9 cellular contexts compared by ENCODE assay signal in genomic region chr3:115658032-115658336, GRCh38. TPM values are rescaled to one million over a fixed set of nuclear protein-coding genes. Genes with fewer than 3 reads are reported as not detected.
DNase-seq lines count a peak whose midpoint lies in the region; ATAC-seq and TF ChIP-seq lines count a peak whose summit lies in the region.
"Had no signal": no experiment of that assay in that cellular context is flagged by ENCODE, and none has a peak within 500 bp of the region (broad histone marks: within the 10 kb centered on the region; RNA-seq: fewer than 3 reads in every experiment).

No MANE protein-coding gene starts in this region.

- H3K9me3 ChIP-seq in left ventricle myocardium inferior (replicated peaks) (no peaks in the 10 kb centered on the region), vagina (no peaks in the 10 kb centered on the region)

- no peaks in the 10 kb centered on the region for H3K36me3 ChIP-seq in left ventricle myocardium inferior
- no peaks in the 10 kb centered on the region for H3K36me3 ChIP-seq in brain microvascular endothelial cell (replicated peaks)
- no peaks in the 10 kb centered on the region for H3K36me3 ChIP-seq in mesendoderm (ENCODE audit: control insufficient read depth, insufficient read depth, low read length)
- no peaks in the 10 kb centered on the region for H3K36me3 ChIP-seq in vagina

- no peak for TF ChIP-seq POLR2A in vagina (IDR thresholded peaks at IDR 0.05)

- H3K27me3 ChIP-seq in left ventricle myocardium inferior (ENCODE audit: low read depth) (no peaks in the 10 kb centered on the region), brain microvascular endothelial cell (replicated peaks) (no peaks in the 10 kb centered on the region), mesendoderm (ENCODE audit: insufficient read depth, low read length, poor library complexity) (no peaks in the 10 kb centered on the region), vagina (no peaks in the 10 kb centered on the region)

- H3K4me2 ChIP-seq in mesendoderm (ENCODE audit: low read length): peak overlapping the region; percentile 72

- peak overlapping the region; percentile 64 for H2BK5ac ChIP-seq in mesendoderm (ENCODE audit: low read length)

- H2BK120ac ChIP-seq in mesendoderm (ENCODE audit: low read depth, low read length): no peak overlapping the region

- H3K27ac ChIP-seq in left ventricle myocardium inferior (replicated peaks) (peak overlapping the region; percentile 97), brain microvascular endothelial cell (peak overlapping the region; percentile 82), mesendoderm (ENCODE audit: low read depth, low read length) (peak overlapping the region; percentile 91), vagina (peak overlapping the region; percentile 97)

- WGBS in mesendoderm (ENCODE audit: extremely low coverage, insufficient coverage, low lambda C conversion rate): no CpG with 5 or more reads among the region's 3 CpGs

- H3K4me3 ChIP-seq in left ventricle myocardium inferior (peak overlapping the region; percentile 77), brain microvascular endothelial cell (ENCODE audit: low read depth, low read length) (peak overlapping the region; percentile 61), mesendoderm (ENCODE audit: low read length) (peak overlapping the region; percentile 23), vagina (peak overlapping the region; percentile 54 to 84)

- no peaks in the 10 kb centered on the region for H3K79me1 ChIP-seq in mesendoderm (ENCODE audit: low read length)

- H3K4me1 ChIP-seq in left ventricle myocardium inferior: peaks cover 31% of the 10 kb centered on the region
- peaks cover 6% of the 10 kb centered on the region for H3K4me1 ChIP-seq in mesendoderm (ENCODE audit: control insufficient read depth, low read depth, low read length)
- H3K4me1 ChIP-seq in vagina: peaks cover 30% of the 10 kb centered on the region

- H4K8ac ChIP-seq in mesendoderm (ENCODE audit: low read depth, low read length): no peak overlapping the region

- H4K5ac ChIP-seq in mesendoderm (ENCODE audit: low read length): no peak overlapping the region

- in situ Hi-C loops in brain microvascular endothelial cell (cut with HindIII; ENCODE audit: low pct_ligation_motif_present, low sequenced_read_pairs): loop anchor here (25.0 kb wide), 1 partner anchor 446 kb away; no protein-coding TSS in a partner anchor

- H3K4ac ChIP-seq in mesendoderm (ENCODE audit: low read depth, low read length): no peak overlapping the region

- ATAC-seq in esophagus mucosa: no peak

- H2AK5ac ChIP-seq in mesendoderm (ENCODE audit: low read length): no peak overlapping the region

- TF ChIP-seq CTCF in left ventricle myocardium inferior (IDR thresholded peaks at IDR 0.05; ENCODE audit: borderline replicate concordance): no peak
- TF ChIP-seq CTCF in brain microvascular endothelial cell (IDR thresholded peaks at IDR 0.05; ENCODE audit: low read depth, low read length, missing control alignments): no peak
- no peak for TF ChIP-seq CTCF in vagina (IDR thresholded peaks at IDR 0.05)

- intact Hi-C loops in left ventricle myocardium inferior (cut with micrococcal nuclease): no loop called here
- intact Hi-C loops in cardiac septum (cut with DNase I): loop anchor here (5.0 kb wide), 3 partner anchors 124 to 1276 kb away; no protein-coding TSS in a partner anchor
- intact Hi-C loops in vagina (cut with DNase I): no loop called here

- H3K56ac ChIP-seq in mesendoderm (ENCODE audit: low read length): peak overlapping the region; percentile 91

- peak overlapping the region; percentile 9 for H2BK15ac ChIP-seq in mesendoderm (replicated peaks; ENCODE audit: low read depth)

- no peaks in the 10 kb centered on the region for H3K79me2 ChIP-seq in mesendoderm (ENCODE audit: control insufficient read depth, insufficient read depth, low read length)

- peak overlapping the region; percentile 84 for H3K9ac ChIP-seq in mesendoderm (ENCODE audit: low read length)

- peak overlapping the region; percentile 63 for H3K18ac ChIP-seq in mesendoderm (ENCODE audit: low read length)

- no peak overlapping the region for H3K23ac ChIP-seq in mesendoderm (ENCODE audit: low read length)

- DNase-seq in left ventricle myocardium inferior: no peak
- DNase-seq in cardiac septum (ENCODE audit: low spot score): no peak
- no peak for DNase-seq in brain microvascular endothelial cell
- no peak for DNase-seq in mesendoderm
- DNase-seq in vagina (ENCODE audit: extremely low spot score in 2 of 2): no peak
- no peak for DNase-seq in HCEC 1CT
- DNase-seq in 8988T: no peak
- DNase-seq: GF-D8 had no signal

RNA-seq across cellular contexts. Expression of gene GAP43, which starts 34.7 kb away (rescaled TPM):
- total RNA-seq in left ventricle myocardium inferior (1.2 TPM), cardiac septum (2.6 TPM), vagina (4.9 TPM), esophagus mucosa (not detected)
- polyA plus RNA-seq in mesendoderm (2013, experiment 1 of 2): 76.5 TPM
- 76.4 TPM for polyA plus RNA-seq in mesendoderm (2013, experiment 2 of 2)

Comparison
In these comparisons a context has a peak if more than half of its experiments do, and no peak if none do; other contexts are left out.
1. H3K4me3 ChIP-seq: peak in every context shown above with its lines; median percentile 77 in left ventricle myocardium inferior; 69 in vagina; 61 in brain microvascular endothelial cell; 23 in mesendoderm.